13 cellular contexts compared by ENCODE assay signal in the genomic region with DNA sequence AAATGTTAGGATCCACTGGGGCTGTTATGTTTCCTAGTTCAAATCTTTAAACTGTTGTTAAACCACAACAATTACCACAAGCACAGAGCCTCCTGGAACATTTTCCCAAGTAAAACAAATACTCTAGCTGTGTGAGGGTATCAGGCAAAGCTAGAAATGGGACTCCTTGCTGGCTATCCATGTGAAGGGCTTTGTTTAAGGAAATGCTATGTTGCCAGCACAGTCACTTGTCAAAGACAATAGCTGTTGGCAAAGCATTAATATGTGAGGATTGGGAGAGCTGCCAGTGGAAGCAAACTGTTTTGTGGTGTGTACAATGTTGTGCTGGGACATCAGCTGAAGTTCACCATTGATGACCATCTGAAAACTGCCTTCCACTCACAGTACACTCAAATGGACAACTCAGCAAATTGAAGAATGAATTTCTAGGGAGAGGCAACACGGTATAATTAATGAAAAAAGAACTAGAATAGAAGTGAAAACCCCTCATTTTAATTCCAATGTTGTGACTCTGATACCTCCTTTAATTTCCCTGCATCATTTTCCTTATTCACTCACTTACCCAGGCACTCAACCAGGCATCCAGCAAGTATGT.
DNase-seq lines count a peak whose midpoint lies in the region; ATAC-seq, FAIRE-seq and TF ChIP-seq lines count a peak whose summit lies in the region.
"Had no signal": no experiment of that assay in that cellular context is flagged by ENCODE, and none has a peak within 500 bp of the region (broad histone marks: within the 10 kb centered on the region; RNA-seq: fewer than 3 reads in every experiment).

No MANE protein-coding gene starts in this region.

- no peak for FAIRE-seq in K562 (lab: Jason Lieb, UNC)

- H3K79me2 ChIP-seq in K562 (ENCODE audit: control insufficient read depth, insufficient read depth, low read length) (no peaks in the 10 kb centered on the region), trophoblast cell (ENCODE audit: control insufficient read depth, insufficient read depth, low read length, poor library complexity) (no peaks in the 10 kb centered on the region)

- CTCF ChIA-PET in K562 (lab: Yijun Ruan, JAX; ENCODE audit: low intra/inter-chr PET ratio): no interaction called here

- H3K23ac ChIP-seq in trophoblast cell (ENCODE audit: low read length): no peak overlapping the region

- WGBS in K562 (ENCODE audit: insufficient coverage, low coverage, missing lambda C conversion rate): 14% methylated on average over 1 of the region's 1 CpG
- WGBS in heart left ventricle, 4 donors: 32 to 60% (median 50%) methylated on average over 1 of the region's 1 CpG
- no CpG with 5 or more reads among the region's 1 CpG for WGBS in trophoblast cell (ENCODE audit: extremely low coverage, insufficient coverage, insufficient read length)

- TF ChIP-seq POLR2A in K562 (conservative IDR thresholded peaks at IDR 0.05) (no peak), heart left ventricle (IDR thresholded peaks at IDR 0.05) (no peak)

- H2AFZ ChIP-seq in K562 (ENCODE audit: low read depth, low read length): no peak overlapping the region; the same call in 1 of the 2 replicates
- H2AFZ ChIP-seq in trophoblast cell (ENCODE audit: insufficient read depth, low read length, poor library complexity): no peak overlapping the region

- H3K18ac ChIP-seq in trophoblast cell (ENCODE audit: low read length): no peak overlapping the region

- no peak overlapping the region for H4K8ac ChIP-seq in trophoblast cell (ENCODE audit: low read depth, low read length)

- DNase-seq in HL-60 (ENCODE audit: low read depth in 1 of 2, low spot score in 1 of 2) (no peak), K562 (ENCODE audit: extremely low read depth in 1 of 4, low spot score in 3 of 4) (no peak), heart left ventricle (peak in 2 of 5 donors; percentile 21 to 37), trophoblast cell (no peak), NOMO-1 (lab: John Stamatoyannopoulos, UW; ENCODE audit: unreplicated experiment in 2 of 2) (no peak), NCI-H128 (lab: John Stamatoyannopoulos, UW; ENCODE audit: unreplicated experiment) (no peak)
- DNase-seq: activated CD8-positive, alpha-beta memory T cell treated with anti-CD3 and anti-CD28 coated beads for 24 hours; aorta; CD8-positive, alpha-beta memory T cell; natural killer cell; transverse colon had no signal

- H2BK120ac ChIP-seq in trophoblast cell (ENCODE audit: insufficient read depth, low read length, poor library complexity): no peak overlapping the region

- H3K27ac ChIP-seq in HL-60 (replicated peaks) (peak overlapping the region; percentile 48), K562 (ENCODE audit: extremely low read depth, low read depth, low read length) (no peak overlapping the region), heart left ventricle (peak overlapping the region in 3 of 12 donors; percentile 30 to 56 (median 37)), trophoblast cell (ENCODE audit: low read depth, low read length) (no peak overlapping the region)
- H3K27ac ChIP-seq: transverse colon had no signal

- no peak overlapping the region for H2BK5ac ChIP-seq in trophoblast cell (ENCODE audit: low read depth, low read length, poor library complexity)

- H3K9me3 ChIP-seq in K562 (replicated peaks; ENCODE audit: control insufficient read depth, insufficient read depth, low read depth, low read length) (no peaks in the 10 kb centered on the region), heart left ventricle (no peaks in the 10 kb centered on the region), trophoblast cell (ENCODE audit: insufficient read depth, low read depth, low read length) (no peaks in the 10 kb centered on the region)
- H3K9me3 ChIP-seq: transverse colon had no signal

- BruUV-seq in K562 (replicated peaks; lab: Mats Ljungman, UMichigan): no TSS peak

- H3K9ac ChIP-seq in K562 (ENCODE audit: insufficient read depth in 1 of 2, low read depth in 2 of 2, low read length in 2 of 2): no peak overlapping the region
- H3K9ac ChIP-seq in trophoblast cell (ENCODE audit: low read length): no peak overlapping the region

- H3K4me1 ChIP-seq in K562 (replicated peaks in 1 of 2; ENCODE audit: control insufficient read depth in 2 of 2, insufficient read depth in 2 of 2, low read length in 2 of 2) (peaks cover 33 to 64% of the 10 kb centered on the region in 2 experiments), heart left ventricle (peaks cover 0 to 68% (median 14%) of the 10 kb centered on the region in 12 donors), trophoblast cell (ENCODE audit: control insufficient read depth in 1 of 2, insufficient read depth in 2 of 2, low read length in 2 of 2) (peaks cover 4 to 10% of the 10 kb centered on the region in 2 experiments)

- H3K4me2 ChIP-seq in K562 (ENCODE audit: insufficient read depth, low read length): no peak overlapping the region
- no peak overlapping the region for H3K4me2 ChIP-seq in trophoblast cell (ENCODE audit: low read length)

- POLR2A ChIA-PET in K562 (lab: Yijun Ruan, JAX): interaction anchor here (0.6 to 1.0 kb wide), 3 partner anchors 9 to 121 kb away, joined by 3 to 4 read pairs (median 3); no protein-coding TSS in a partner anchor

- H4K91ac ChIP-seq in trophoblast cell (ENCODE audit: low read depth, low read length): no peak overlapping the region

- no peak overlapping the region for H4K12ac ChIP-seq in trophoblast cell (ENCODE audit: low read depth, low read length)

- peak overlapping the region; percentile 68 for H2BK12ac ChIP-seq in trophoblast cell (ENCODE audit: low read length)

- H3K4ac ChIP-seq in trophoblast cell (ENCODE audit: low read depth, low read length): no peak overlapping the region

- peaks cover 2% of the 10 kb centered on the region for H3K79me1 ChIP-seq in trophoblast cell (ENCODE audit: low read length)

- ATAC-seq in K562 (no peak), heart left ventricle (peak; percentile 59 to 74 (median 63)), HG03095 (IDR thresholded peaks at IDR 0.05; ENCODE audit: unreplicated experiment) (no peak), GM21529 (IDR thresholded peaks at IDR 0.05; ENCODE audit: unreplicated experiment) (no peak)
- ATAC-seq: natural killer cell had no signal

- no peak overlapping the region for H3K14ac ChIP-seq in trophoblast cell (ENCODE audit: low read length)

- TF ChIP-seq CTCF in HL-60 (IDR thresholded peaks at IDR 0.05; ENCODE audit: insufficient read depth, low read length) (no peak), K562 (IDR thresholded peaks at IDR 0.05 in 2 of 3, conservative IDR thresholded peaks at IDR 0.05 in 1 of 3; ENCODE audit: insufficient read depth in 2 of 3, low read depth in 1 of 3, low read length in 3 of 3) (no peak), heart left ventricle (IDR thresholded peaks at IDR 0.05) (no peak)

- H3K36me3 ChIP-seq in K562 (ENCODE audit: control insufficient read depth, insufficient read depth, low read length) (no peaks in the 10 kb centered on the region), heart left ventricle (no peaks in the 10 kb centered on the region), trophoblast cell (ENCODE audit: control insufficient read depth in 1 of 2, insufficient read depth in 2 of 2, low read length in 2 of 2) (no peaks in the 10 kb centered on the region)
- H3K36me3 ChIP-seq: transverse colon had no signal

- no peaks in the 10 kb centered on the region for H3K9me1 ChIP-seq in K562 (ENCODE audit: control insufficient read depth, insufficient read depth, low read length)

- no peak for TF ChIP-seq EP300 in K562 (IDR thresholded peaks at IDR 0.05; ENCODE audit: low read length)

- in situ Hi-C loops in K562 (cut with MboI): no loop called here

- H3K27me3 ChIP-seq in HL-60 (ENCODE audit: insufficient read depth, poor library complexity, severe bottlenecking) (no peaks in the 10 kb centered on the region), K562 (ENCODE audit: control insufficient read depth in 2 of 2, insufficient read depth in 2 of 2, low read length in 2 of 2) (no peaks in the 10 kb centered on the region), heart left ventricle (no peaks in the 10 kb centered on the region), trophoblast cell (ENCODE audit: insufficient read depth, low read length) (no peaks in the 10 kb centered on the region)
- H3K27me3 ChIP-seq: transverse colon had no signal

- H2AK5ac ChIP-seq in trophoblast cell (ENCODE audit: low read length): no peak overlapping the region

- no peak overlapping the region for H3K4me3 ChIP-seq in HL-60 (replicated peaks; ENCODE audit: insufficient read depth, low read length)
- H3K4me3 ChIP-seq in K562: no peak overlapping the region
- no peak overlapping the region for H3K4me3 ChIP-seq in heart left ventricle
- no peak overlapping the region for H3K4me3 ChIP-seq in trophoblast cell (ENCODE audit: low read depth, low read length)
- H3K4me3 ChIP-seq: transverse colon had no signal

- intact Hi-C loops in K562 (cut with micrococcal nuclease) (no loop called here), heart left ventricle (cut with DNase I) (no loop called here)

- no peak for TF ChIP-seq RAD21 in K562 (CRISPR knock-in tag; conservative IDR thresholded peaks at IDR 0.05 in 1 of 2, IDR thresholded peaks at IDR 0.05 in 1 of 2)

- no peaks in the 10 kb centered on the region for H4K20me1 ChIP-seq in K562 (replicated peaks; ENCODE audit: control insufficient read depth, insufficient read depth, low read length)

TF ChIP-seq in K562, 482 proteins besides CTCF, POLR2A, EP300 and RAD21:
- TF ChIP-seq ZNF316 (IDR thresholded peaks at IDR 0.05) (peak; percentile 79), C11orf30 (IDR thresholded peaks at IDR 0.05; ENCODE audit: low read depth) (peak; percentile 55)
- TF ChIP-seq, protein P1, sequence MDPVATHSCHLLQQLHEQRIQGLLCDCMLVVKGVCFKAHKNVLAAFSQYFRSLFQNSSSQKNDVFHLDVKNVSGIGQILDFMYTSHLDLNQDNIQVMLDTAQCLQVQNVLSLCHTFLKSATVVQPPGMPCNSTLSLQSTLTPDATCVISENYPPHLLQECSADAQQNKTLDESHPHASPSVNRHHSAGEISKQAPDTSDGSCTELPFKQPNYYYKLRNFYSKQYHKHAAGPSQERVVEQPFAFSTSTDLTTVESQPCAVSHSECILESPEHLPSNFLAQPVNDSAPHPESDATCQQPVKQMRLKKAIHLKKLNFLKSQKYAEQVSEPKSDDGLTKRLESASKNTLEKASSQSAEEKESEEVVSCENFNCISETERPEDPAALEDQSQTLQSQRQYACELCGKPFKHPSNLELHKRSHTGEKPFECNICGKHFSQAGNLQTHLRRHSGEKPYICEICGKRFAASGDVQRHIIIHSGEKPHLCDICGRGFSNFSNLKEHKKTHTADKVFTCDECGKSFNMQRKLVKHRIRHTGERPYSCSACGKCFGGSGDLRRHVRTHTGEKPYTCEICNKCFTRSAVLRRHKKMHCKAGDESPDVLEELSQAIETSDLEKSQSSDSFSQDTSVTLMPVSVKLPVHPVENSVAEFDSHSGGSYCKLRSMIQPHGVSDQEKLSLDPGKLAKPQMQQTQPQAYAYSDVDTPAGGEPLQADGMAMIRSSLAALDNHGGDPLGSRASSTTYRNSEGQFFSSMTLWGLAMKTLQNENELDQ (CRISPR knock-in tag; IDR thresholded peaks at IDR 0.05; ENCODE audit: borderline replicate concordance): no peak

Comparison
In these comparisons a context has a peak if more than half of its experiments do, and no peak if none do; other contexts are left out.
1. ATAC-seq: peak in heart left ventricle (4 of 4); none in K562 (single experiment), HG03095 (single experiment) and GM21529 (single experiment).